2 cellular contexts compared by ENCODE assay signal in genomic region chr15:70859322-70859908, GRCh38.
TF ChIP-seq lines count a peak whose summit lies in the region.

No MANE protein-coding gene starts in this region.

TF ChIP-seq in K562, 482 proteins besides CTCF, POLR2A, EP300 and RAD21:
- no peak for TF ChIP-seq ZNF133 (CRISPR knock-in tag; IDR thresholded peaks at IDR 0.05)
- TF ChIP-seq NR2C2 (CRISPR knock-in tag; IDR thresholded peaks at IDR 0.05) = no peak
- TF ChIP-seq NR2C2 (tag; IDR thresholded peaks at IDR 0.05) = peak; percentile 79; the same call in 1 of the 2 replicates
- TF ChIP-seq NR2C1 (IDR thresholded peaks at IDR 0.05) = no peak
- TF ChIP-seq NR2C1 (tag; IDR thresholded peaks at IDR 0.05) = peak; percentile 50; the same call in 1 of the 2 replicates

TF ChIP-seq in H1, 55 proteins besides CTCF, POLR2A, EP300 and RAD21:
- no peak for TF ChIP-seq CBX8 (IDR thresholded peaks at IDR 0.05; ENCODE audit: borderline replicate concordance, low read depth, low read length)
- no peak for TF ChIP-seq YY1 (IDR thresholded peaks at IDR 0.05; ENCODE audit: low read depth, low read length)
- no peak for TF ChIP-seq GTF2F1 (IDR thresholded peaks at IDR 0.05; ENCODE audit: borderline replicate concordance, low read depth, low read length)
- TF ChIP-seq BRCA1 (IDR thresholded peaks at IDR 0.05; ENCODE audit: low read depth, low read length) = no peak
- no peak for TF ChIP-seq JUN (IDR thresholded peaks at IDR 0.05; ENCODE audit: low read depth, low read length)
- no peak for TF ChIP-seq TEAD4 (IDR thresholded peaks at IDR 0.05; ENCODE audit: low read depth, low read length)
- TF ChIP-seq MAFK (IDR thresholded peaks at IDR 0.05; ENCODE audit: low read depth, low read length) = no peak
- no peak for TF ChIP-seq TAF1 (IDR thresholded peaks at IDR 0.05; ENCODE audit: low read depth, low read length)
- no peak for TF ChIP-seq E2F6 (IDR thresholded peaks at IDR 0.05)
- no peak for TF ChIP-seq HDAC6 (IDR thresholded peaks at IDR 0.05; ENCODE audit: low read depth, low read length)
- no peak for TF ChIP-seq SP2 (IDR thresholded peaks at IDR 0.05; ENCODE audit: low read length)
- no peak for TF ChIP-seq BCL11A (IDR thresholded peaks at IDR 0.05; ENCODE audit: low read depth in 2 of 2, low read length in 2 of 2)
- no peak for TF ChIP-seq ATF3 (IDR thresholded peaks at IDR 0.05; ENCODE audit: insufficient read depth, low read depth, low read length)
- TF ChIP-seq CTBP2 (IDR thresholded peaks at IDR 0.05; ENCODE audit: borderline replicate concordance, insufficient read depth, insufficient read length, low read length) = no peak
- TF ChIP-seq RXRA (IDR thresholded peaks at IDR 0.05; ENCODE audit: insufficient read depth, low read depth, low read length) = no peak
- TF ChIP-seq BACH1 (IDR thresholded peaks at IDR 0.05; ENCODE audit: low read length) = no peak
